ENCODE assay signal across 21 cellular contexts in the genomic region with DNA sequence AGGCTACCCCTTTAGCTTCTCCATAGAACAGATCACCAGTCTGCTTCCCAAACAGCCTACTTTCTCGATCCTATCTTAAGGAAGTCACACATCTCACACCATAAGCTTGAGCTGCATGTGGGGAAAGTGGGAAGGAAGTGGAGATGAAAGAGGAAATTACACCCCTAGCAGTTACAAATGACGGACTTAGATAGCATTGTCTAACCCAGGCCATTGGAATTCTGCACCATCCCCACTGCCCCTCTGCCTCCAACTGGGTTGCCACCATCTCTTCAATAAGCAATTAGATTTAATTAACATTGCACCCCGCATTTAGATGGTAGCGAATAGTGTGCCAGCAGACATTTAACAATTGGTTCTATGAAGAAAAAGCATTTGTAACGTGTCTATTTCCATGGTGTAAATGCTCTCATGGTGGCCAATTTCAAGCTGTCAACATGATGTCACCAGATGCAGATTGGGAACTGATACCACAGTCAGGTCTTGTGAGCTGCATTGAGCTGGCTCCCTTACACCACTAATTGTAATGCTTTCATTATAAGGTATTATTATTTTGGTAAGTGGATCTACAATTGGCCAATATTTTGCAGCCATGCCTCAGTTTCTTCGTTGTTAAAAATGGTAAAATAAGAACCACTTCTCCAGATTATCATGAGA.
A peak's percentile ranks its signal among the peaks of the same experiment; 100 is the strongest.
DNase-seq lines count a peak whose midpoint lies in the region; TF ChIP-seq lines count a peak whose summit lies in the region.
"Had no signal": no experiment of that assay in that cellular context is flagged by ENCODE, and none has a peak within 500 bp of the region (broad histone marks: within the 10 kb centered on the region; RNA-seq: fewer than 3 reads in every experiment).

No MANE protein-coding gene starts in this region.

- TF ChIP-seq CTCF in Peyer's patch (IDR thresholded peaks at IDR 0.05), result no peak

- no peaks in the 10 kb centered on the region for H3K4me1 Mint-ChIP-seq in activated naive CD4-positive, alpha-beta T cell treated with anti-CD3 and anti-CD28 coated beads, Interleukin-2, amount 50 U/mL, for 24 hours
- no peaks in the 10 kb centered on the region for H3K4me1 Mint-ChIP-seq in activated naive CD4-positive, alpha-beta T cell treated with anti-CD3 and anti-CD28 coated beads for 36 hours (ENCODE audit: low read depth)
- H3K4me1 Mint-ChIP-seq in T-helper 2 cell treated with Interferon-gamma antibody and Interleukin-4, amounts not matched to agents 5 μg/mL and 100 μg/mL, for 36 hours (ENCODE audit: low read depth), result no peaks in the 10 kb centered on the region
- H3K4me1 Mint-ChIP-seq: central memory CD8-positive, alpha-beta T cell had no signal

- peak overlapping the region; percentile 17 for H3K27ac Mint-ChIP-seq in activated naive CD4-positive, alpha-beta T cell treated with anti-CD3 and anti-CD28 coated beads, Interleukin-2, amount 50 U/mL, for 24 hours
- no peak overlapping the region for H3K27ac Mint-ChIP-seq in activated naive CD4-positive, alpha-beta T cell treated with anti-CD3 and anti-CD28 coated beads for 36 hours
- no peak overlapping the region for H3K27ac Mint-ChIP-seq in T-helper 2 cell treated with Interferon-gamma antibody and Interleukin-4, amounts not matched to agents 5 μg/mL and 100 μg/mL, for 36 hours
- H3K27ac Mint-ChIP-seq: T-helper 1 cell treated with Interleukin-12 subunit alpha and Interleukin-12 subunit beta and Interleukin-4 antibody, amounts not matched to agents 30 μg/mL and 1 μg/mL, for 36 hours had no signal

- no peaks in the 10 kb centered on the region for H3K36me3 Mint-ChIP-seq in activated naive CD4-positive, alpha-beta T cell treated with anti-CD3 and anti-CD28 coated beads, Interleukin-2, amount 50 U/mL, for 24 hours
- no peaks in the 10 kb centered on the region for H3K36me3 Mint-ChIP-seq in activated naive CD4-positive, alpha-beta T cell treated with anti-CD3 and anti-CD28 coated beads for 36 hours (ENCODE audit: low read depth)
- H3K36me3 Mint-ChIP-seq in T-helper 2 cell treated with Interferon-gamma antibody and Interleukin-4, amounts not matched to agents 5 μg/mL and 100 μg/mL, for 36 hours (ENCODE audit: low read depth), result no peaks in the 10 kb centered on the region

- H3K4me1 ChIP-seq in Peyer's patch, result peaks cover 0 to 5% (median 0%) of the 10 kb centered on the region in 4 donors
- H3K4me1 ChIP-seq: left ventricle myocardium inferior, thyroid gland had no signal

- peak overlapping the region in 1 of 4 donors; percentile 38 for H3K27ac ChIP-seq in Peyer's patch
- H3K27ac ChIP-seq: left ventricle myocardium inferior, thyroid gland had no signal

- no peak overlapping the region for H3K4me3 ChIP-seq in Peyer's patch
- H3K4me3 ChIP-seq: left ventricle myocardium inferior, mucosa of descending colon, thyroid gland had no signal

- H3K36me3 ChIP-seq in Peyer's patch, result no peaks in the 10 kb centered on the region
- H3K36me3 ChIP-seq: left ventricle myocardium inferior, thyroid gland had no signal

- no peaks in the 10 kb centered on the region for H3K9me3 Mint-ChIP-seq in activated naive CD4-positive, alpha-beta T cell treated with anti-CD3 and anti-CD28 coated beads, Interleukin-2, amount 50 U/mL, for 24 hours
- peaks cover 2% of the 10 kb centered on the region for H3K9me3 Mint-ChIP-seq in activated naive CD4-positive, alpha-beta T cell treated with anti-CD3 and anti-CD28 coated beads for 36 hours
- no peaks in the 10 kb centered on the region for H3K9me3 Mint-ChIP-seq in T-helper 2 cell treated with Interferon-gamma antibody and Interleukin-4, amounts not matched to agents 5 μg/mL and 100 μg/mL, for 36 hours
- H3K9me3 Mint-ChIP-seq: central memory CD8-positive, alpha-beta T cell; T-helper 1 cell treated with Interleukin-12 subunit alpha and Interleukin-12 subunit beta and Interleukin-4 antibody, amounts not matched to agents 30 μg/mL and 1 μg/mL, for 36 hours had no signal

- no peaks in the 10 kb centered on the region for H3K27me3 ChIP-seq in Peyer's patch
- H3K27me3 ChIP-seq: thyroid gland had no signal

- TF ChIP-seq POLR2A in Peyer's patch (IDR thresholded peaks at IDR 0.05), result no peak

- H3K4me3 Mint-ChIP-seq in activated naive CD4-positive, alpha-beta T cell treated with anti-CD3 and anti-CD28 coated beads, Interleukin-2, amount 50 U/mL, for 24 hours, result no peak overlapping the region
- H3K4me3 Mint-ChIP-seq in activated naive CD4-positive, alpha-beta T cell treated with anti-CD3 and anti-CD28 coated beads for 36 hours, result no peak overlapping the region
- no peak overlapping the region for H3K4me3 Mint-ChIP-seq in T-helper 2 cell treated with Interferon-gamma antibody and Interleukin-4, amounts not matched to agents 5 μg/mL and 100 μg/mL, for 36 hours
- H3K4me3 Mint-ChIP-seq: central memory CD8-positive, alpha-beta T cell; T-helper 1 cell treated with Interleukin-12 subunit alpha and Interleukin-12 subunit beta and Interleukin-4 antibody, amounts not matched to agents 30 μg/mL and 1 μg/mL, for 36 hours had no signal

- intact Hi-C loops in activated naive CD4-positive, alpha-beta T cell treated with anti-CD3 and anti-CD28 coated beads for 36 hours (cut with micrococcal nuclease), result no loop called here

- H3K9me3 ChIP-seq in Peyer's patch, result no peaks in the 10 kb centered on the region
- H3K9me3 ChIP-seq: mucosa of descending colon, thyroid gland had no signal

- H3K27me3 Mint-ChIP-seq in activated naive CD4-positive, alpha-beta T cell treated with anti-CD3 and anti-CD28 coated beads, Interleukin-2, amount 50 U/mL, for 24 hours, result peaks cover 7% of the 10 kb centered on the region
- H3K27me3 Mint-ChIP-seq in activated naive CD4-positive, alpha-beta T cell treated with anti-CD3 and anti-CD28 coated beads for 36 hours (ENCODE audit: low read depth), result peaks cover 5% of the 10 kb centered on the region
- peaks cover 7% of the 10 kb centered on the region for H3K27me3 Mint-ChIP-seq in T-helper 2 cell treated with Interferon-gamma antibody and Interleukin-4, amounts not matched to agents 5 μg/mL and 100 μg/mL, for 36 hours (ENCODE audit: low read depth)

- DNase-seq in activated naive CD4-positive, alpha-beta T cell treated with anti-CD3 and anti-CD28 coated beads for 36 hours, result no peak
- DNase-seq in Kasumi-1 (lab: John Stamatoyannopoulos, UW), result peak; percentile 66 to 68
- peak; percentile 15 for DNase-seq in UCSD-AML1 (lab: John Stamatoyannopoulos, UW; ENCODE audit: unreplicated experiment)
- no peak for DNase-seq in T-helper 2 cell treated with Interferon-gamma antibody and Interleukin-4, amounts not matched to agents 5 μg/mL and 100 μg/mL, for 36 hours (ENCODE audit: low spot score)
- no peak for DNase-seq in activated T-cell treated with anti-CD3 and anti-CD28 coated beads, Interleukin-2, amount 50 U/mL, for 1 hour
- DNase-seq in Peyer's patch, result no peak
- DNase-seq in NCI-H774 (lab: John Stamatoyannopoulos, UW), result no peak
- DNase-seq: 8988T; activated CD4-positive, alpha-beta T cell treated with anti-CD3 and anti-CD28 coated beads for 48 hours; anterior cingulate cortex; C1 segment of cervical spinal cord; effector CD8-positive, alpha-beta T cell; glutamatergic neuron; left ventricle myocardium inferior; mucosa of descending colon; NCI-H1694; NCI-H2227 treated with DMSO at 0.1 percent for 48 hours; thyroid gland had no signal

- CTCF ChIA-PET in activated naive CD4-positive, alpha-beta T cell treated with anti-CD3 and anti-CD28 coated beads for 36 hours (lab: Charles Lee), result no interaction called here

Comparison
In these comparisons a context has a peak if more than half of its experiments do, and no peak if none do; other contexts are left out.
1. DNase-seq: peak in Kasumi-1 (2 of 2) and UCSD-AML1 (single experiment); none in activated naive CD4-positive, alpha-beta T cell treated with anti-CD3 and anti-CD28 coated beads for 36 hours (single experiment), T-helper 2 cell treated with Interferon-gamma antibody and Interleukin-4, amounts not matched to agents 5 μg/mL and 100 μg/mL, for 36 hours (single experiment), activated T-cell treated with anti-CD3 and anti-CD28 coated beads, Interleukin-2, amount 50 U/mL, for 1 hour (single experiment), Peyer's patch (0 of 3) and NCI-H774 (single experiment).